8 cellular contexts compared by ENCODE assay signal in the genomic region with DNA sequence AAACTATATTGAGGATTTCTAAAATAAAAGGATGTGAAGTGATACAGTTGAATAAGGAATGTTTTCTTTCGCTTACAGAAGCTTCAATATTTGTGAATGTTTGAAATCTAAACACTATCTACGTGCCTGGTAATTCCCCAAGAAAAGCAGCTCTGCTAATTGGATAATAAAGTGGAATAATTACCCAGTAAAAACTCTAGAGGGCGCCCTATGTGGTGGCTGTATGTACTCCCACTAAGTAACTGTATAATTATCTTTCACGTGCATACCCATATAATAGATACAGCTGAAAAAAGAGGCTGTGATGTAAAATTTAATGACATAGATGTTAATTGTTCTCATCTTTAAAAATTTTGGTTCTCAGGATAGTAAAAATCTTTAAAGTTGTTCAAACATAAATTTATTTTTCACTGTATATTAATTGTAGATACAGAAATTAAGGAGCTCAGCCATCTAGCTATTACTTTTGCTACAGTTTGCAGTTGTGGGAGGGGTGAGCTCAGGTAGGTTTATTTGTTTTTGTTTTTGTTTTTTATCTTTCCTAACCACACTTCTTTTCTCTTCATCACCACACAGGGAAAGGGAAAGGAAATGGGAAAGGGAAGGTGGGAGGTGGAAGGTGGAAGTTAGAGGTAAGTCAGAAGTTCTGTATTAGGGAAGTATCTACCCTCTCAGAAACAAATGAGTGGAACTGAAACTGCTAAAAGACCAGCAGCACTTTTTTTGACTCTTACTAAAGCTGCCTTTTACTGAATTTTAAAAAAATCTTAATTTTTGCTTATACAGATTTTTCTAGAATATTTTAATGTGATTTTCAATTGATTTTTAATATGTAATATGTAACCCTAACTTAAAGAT.
DNase-seq lines count a peak whose midpoint lies in the region; ATAC-seq, FAIRE-seq and TF ChIP-seq lines count a peak whose summit lies in the region.

No MANE protein-coding gene starts in this region.

- H3K4me1 ChIP-seq in osteoblast (ENCODE audit: insufficient read depth, low read length): no peaks in the 10 kb centered on the region

- DNase-seq in GM13977 (ENCODE audit: low spot score) (peak; percentile 7), NCI-H2107 (lab: John Stamatoyannopoulos, UW) (peak; percentile 6), bronchial epithelial cell (ENCODE audit: low read depth) (peak; percentile 20), osteoblast (ENCODE audit: insufficient read length, low spot score, missing footprints) (no peak), LoVo (ENCODE audit: low spot score) (no peak), kidney glomerular epithelial cell (lab: John Stamatoyannopoulos, UW) (no peak)
- DNase-seq in stimulated activated CD4-positive, alpha-beta T cell treated with anti-CD3 and anti-CD28 coated beads, Interleukin-2, amount 100 ng/mL, for 48 hours: no peak

- in situ Hi-C loops in GM13977 (cut with MboI; ENCODE audit: low pct_unique_long_range_greater_than_20kb, low sequenced_read_pairs, unreplicated experiment): no loop called here

- H3K27me3 ChIP-seq in bronchial epithelial cell (ENCODE audit: control insufficient read depth, insufficient read depth, low read length): no peaks in the 10 kb centered on the region
- H3K27me3 ChIP-seq in osteoblast (ENCODE audit: insufficient read depth, low read length): no peaks in the 10 kb centered on the region

- no peak overlapping the region for H3K27ac ChIP-seq in osteoblast (ENCODE audit: low read depth, low read length)

- no peak overlapping the region for H3K4me2 ChIP-seq in osteoblast (ENCODE audit: insufficient read depth, low read length)

- H3K36me3 ChIP-seq in bronchial epithelial cell (ENCODE audit: control insufficient read depth, insufficient read depth, low read length): no peaks in the 10 kb centered on the region
- no peaks in the 10 kb centered on the region for H3K36me3 ChIP-seq in osteoblast (ENCODE audit: insufficient read depth, low read length)

- H2AFZ ChIP-seq in osteoblast (ENCODE audit: low read length): no peak overlapping the region

- TF ChIP-seq CTCF in GM13977 (IDR thresholded peaks at IDR 0.05; ENCODE audit: extremely low read depth, insufficient read depth, missing control alignments) (peak; percentile 43), bronchial epithelial cell (IDR thresholded peaks at IDR 0.05; ENCODE audit: insufficient read depth, low read length, severe bottlenecking) (peak; percentile 28), osteoblast (IDR thresholded peaks at IDR 0.05; ENCODE audit: extremely low read depth, low read depth, low read length) (peak; percentile 72)

- peak; percentile 66 for ATAC-seq in HG02571 (IDR thresholded peaks at IDR 0.05; ENCODE audit: unreplicated experiment)

- H3K4me3 ChIP-seq in bronchial epithelial cell (ENCODE audit: low read depth, low read length) (no peak overlapping the region), osteoblast (ENCODE audit: insufficient read depth, low read length) (no peak overlapping the region)

- H3K9me3 ChIP-seq in osteoblast (ENCODE audit: low read depth, low read length): no peaks in the 10 kb centered on the region

- H4K20me1 ChIP-seq in osteoblast (ENCODE audit: insufficient read depth, low read length): no peaks in the 10 kb centered on the region

- H3K79me2 ChIP-seq in osteoblast (ENCODE audit: insufficient read depth, low read length): no peaks in the 10 kb centered on the region

- no peak for FAIRE-seq in bronchial epithelial cell (lab: Jason Lieb, UNC)

Comparison
In these comparisons a context has a peak if more than half of its experiments do, and no peak if none do; other contexts are left out.
1. DNase-seq: peak in GM13977 (single experiment), NCI-H2107 (single experiment) and bronchial epithelial cell (single experiment); none in osteoblast (single experiment), LoVo (single experiment), stimulated activated CD4-positive, alpha-beta T cell treated with anti-CD3 and anti-CD28 coated beads, Interleukin-2, amount 100 ng/mL, for 48 hours (0 of 2) and kidney glomerular epithelial cell (single experiment).
2. Peak in every context shown above with its lines, with median percentiles within 50 percentile points of each other: CTCF ChIP-seq.